Comparison of ENCODE assay signal across 23 cellular contexts in genomic region chr4:10688022-10688421, GRCh38. TPM values are rescaled to one million over a fixed set of nuclear protein-coding genes. Genes with fewer than 3 reads are reported as not detected.
DNase-seq lines count a peak whose midpoint lies in the region; ATAC-seq and TF ChIP-seq lines count a peak whose summit lies in the region.
"Had no signal": no experiment of that assay in that cellular context is flagged by ENCODE, and none has a peak within 500 bp of the region (broad histone marks: within the 10 kb centered on the region; RNA-seq: fewer than 3 reads in every experiment).

No MANE protein-coding gene starts in this region.

- DNase-seq in DMS 273 treated with DMSO at 0.1 percent for 48 hours (lab: John Stamatoyannopoulos, UW) (peak; percentile 6), DMS 273 (lab: John Stamatoyannopoulos, UW; ENCODE audit: unreplicated experiment) (no peak), colonic mucosa (no peak), HuH-7 (ENCODE audit: low spot score) (no peak), NOMO-1 (lab: John Stamatoyannopoulos, UW; ENCODE audit: unreplicated experiment in 2 of 2) (no peak)
- no peak for DNase-seq in naive thymus-derived CD4-positive, alpha-beta T cell
- DNase-seq: activated CD4-positive, alpha-beta memory T cell treated with anti-CD3 and anti-CD28 coated beads for 36 hours; activated naive CD8-positive, alpha-beta T cell treated with anti-CD3 and anti-CD28 coated beads, Interleukin-2, amount 50 U/mL, for 24 hours; activated T-cell treated with anti-CD3 and anti-CD28 coated beads, Interleukin-2, amount 50 U/mL, for 72 hours; C1 segment of cervical spinal cord; caudate nucleus; effector memory CD8-positive, alpha-beta T cell; HFFc6; NCI-H146; OCI-M1; ovary; SK-N-SH; small intestine had no signal

- peak; percentile 51 for ATAC-seq in GM21576 (IDR thresholded peaks at IDR 0.05; ENCODE audit: unreplicated experiment)
- ATAC-seq in HG03103 (IDR thresholded peaks at IDR 0.05; ENCODE audit: low read depth, unreplicated experiment) = peak; percentile 41
- ATAC-seq in naive thymus-derived CD4-positive, alpha-beta T cell = no peak
- ATAC-seq: activated naive CD8-positive, alpha-beta T cell treated with anti-CD3 and anti-CD28 coated beads, Interleukin-2, amount 50 U/mL, for 24 hours; activated T-cell treated with anti-CD3 and anti-CD28 coated beads, Interleukin-2, amount 50 U/mL, for 72 hours; effector memory CD8-positive, alpha-beta T cell had no signal

- POLR2A ChIA-PET in naive thymus-derived CD4-positive, alpha-beta T cell (lab: Charles Lee) = no interaction called here

- CTCF ChIA-PET in naive thymus-derived CD4-positive, alpha-beta T cell (lab: Charles Lee) = no interaction called here

- H3K9ac ChIP-seq in colonic mucosa (ENCODE audit: low read depth in 2 of 2, low read length in 2 of 2) = no peak overlapping the region
- H3K9ac ChIP-seq: KMS-11, SK-N-SH had no signal

- H3K4me3 Mint-ChIP-seq in naive thymus-derived CD4-positive, alpha-beta T cell = no peak overlapping the region
- H3K4me3 Mint-ChIP-seq: activated CD4-positive, alpha-beta memory T cell treated with anti-CD3 and anti-CD28 coated beads for 36 hours; activated naive CD8-positive, alpha-beta T cell treated with anti-CD3 and anti-CD28 coated beads, Interleukin-2, amount 50 U/mL, for 24 hours; activated T-cell treated with anti-CD3 and anti-CD28 coated beads, Interleukin-2, amount 50 U/mL, for 72 hours; effector memory CD8-positive, alpha-beta T cell; HFFc6 had no signal

- no peak overlapping the region for H3K27ac ChIP-seq in naive thymus-derived CD4-positive, alpha-beta T cell (ENCODE audit: low read depth, low read length)
- no peak overlapping the region for H3K27ac ChIP-seq in colonic mucosa
- H3K27ac ChIP-seq: 22Rv1, KMS-11, ovary had no signal

- H3K27me3 Mint-ChIP-seq in naive thymus-derived CD4-positive, alpha-beta T cell = no peaks in the 10 kb centered on the region
- H3K27me3 Mint-ChIP-seq: activated CD4-positive, alpha-beta memory T cell treated with anti-CD3 and anti-CD28 coated beads for 36 hours; activated naive CD8-positive, alpha-beta T cell treated with anti-CD3 and anti-CD28 coated beads, Interleukin-2, amount 50 U/mL, for 24 hours had no signal

- H3K36me3 Mint-ChIP-seq in naive thymus-derived CD4-positive, alpha-beta T cell = peaks cover 0 to 2% (median 0%) of the 10 kb centered on the region in 5 donors
- H3K36me3 Mint-ChIP-seq: activated CD4-positive, alpha-beta memory T cell treated with anti-CD3 and anti-CD28 coated beads for 36 hours had no signal

- H3K27me3 ChIP-seq in naive thymus-derived CD4-positive, alpha-beta T cell (ENCODE audit: control insufficient read depth in 2 of 2, insufficient read depth in 2 of 2, low read length in 2 of 2) = no peaks in the 10 kb centered on the region
- no peaks in the 10 kb centered on the region for H3K27me3 ChIP-seq in colonic mucosa
- H3K27me3 ChIP-seq: ovary had no signal

- peaks cover 0 to 8% (median 0%) of the 10 kb centered on the region in 7 donors for H3K4me1 Mint-ChIP-seq in naive thymus-derived CD4-positive, alpha-beta T cell

- no peaks in the 10 kb centered on the region for H3K9me3 ChIP-seq in naive thymus-derived CD4-positive, alpha-beta T cell (ENCODE audit: control insufficient read depth in 2 of 3, low read length in 3 of 3)
- H3K9me3 ChIP-seq in colonic mucosa = no peaks in the 10 kb centered on the region
- H3K9me3 ChIP-seq: ovary, SK-N-SH had no signal

- peaks cover 0 to 2% (median 0%) of the 10 kb centered on the region in 11 donors for H3K9me3 Mint-ChIP-seq in naive thymus-derived CD4-positive, alpha-beta T cell
- H3K9me3 Mint-ChIP-seq: activated CD4-positive, alpha-beta memory T cell treated with anti-CD3 and anti-CD28 coated beads for 36 hours; HFFc6 had no signal

- no peak overlapping the region for H3K4me3 ChIP-seq in naive thymus-derived CD4-positive, alpha-beta T cell (ENCODE audit: low read length)
- H3K4me3 ChIP-seq in colonic mucosa = no peak overlapping the region
- H3K4me3 ChIP-seq: ovary had no signal

- no peak for TF ChIP-seq CTCF in colonic mucosa (IDR thresholded peaks at IDR 0.05)

- no peaks in the 10 kb centered on the region for H3K36me3 ChIP-seq in naive thymus-derived CD4-positive, alpha-beta T cell (ENCODE audit: control insufficient read depth in 2 of 3, insufficient read depth in 3 of 3, low read length in 3 of 3)
- no peaks in the 10 kb centered on the region for H3K36me3 ChIP-seq in colonic mucosa
- H3K36me3 ChIP-seq: ovary had no signal

- no peak overlapping the region for H3K27ac Mint-ChIP-seq in naive thymus-derived CD4-positive, alpha-beta T cell
- H3K27ac Mint-ChIP-seq: activated CD4-positive, alpha-beta memory T cell treated with anti-CD3 and anti-CD28 coated beads for 36 hours; activated naive CD8-positive, alpha-beta T cell treated with anti-CD3 and anti-CD28 coated beads, Interleukin-2, amount 50 U/mL, for 24 hours; activated T-cell treated with anti-CD3 and anti-CD28 coated beads, Interleukin-2, amount 50 U/mL, for 72 hours; effector memory CD8-positive, alpha-beta T cell; HFFc6 had no signal

- H3K4me1 ChIP-seq in naive thymus-derived CD4-positive, alpha-beta T cell (ENCODE audit: control insufficient read depth in 2 of 2, insufficient read depth in 2 of 2, low read length in 2 of 2) = no peaks in the 10 kb centered on the region
- no peaks in the 10 kb centered on the region for H3K4me1 ChIP-seq in colonic mucosa

- intact Hi-C loops in naive thymus-derived CD4-positive, alpha-beta T cell (cut with micrococcal nuclease) = no loop called here
- intact Hi-C loops in colonic mucosa (cut with DNase I) = no loop called here

RNA-seq across cellular contexts. Expression of gene CLNK, which starts 3.5 kb away (rescaled TPM):
- total RNA-seq in naive thymus-derived CD4-positive, alpha-beta T cell = under 1 TPM in 3 of 5 experiments, not detected in 2; 0.13 to 0.66 (median 0.22) TPM
- polyA plus RNA-seq in naive thymus-derived CD4-positive, alpha-beta T cell = not detected
- under 1 TPM in 1 of 2 donors, not detected in 1; 0.16 TPM for total RNA-seq in colonic mucosa
- total RNA-seq: activated CD4-positive, alpha-beta memory T cell treated with anti-CD3 and anti-CD28 coated beads for 36 hours; HFFc6; NCI-H460 had no signal
- polyA plus RNA-seq: SK-N-SH had no signal
